In genomic region chr7:38215734-38216670, GRCh38 we compare ENCODE assay signal across 8 cellular contexts.
DNase-seq lines count a peak whose midpoint lies in the region; ATAC-seq, FAIRE-seq and TF ChIP-seq lines count a peak whose summit lies in the region.

No MANE protein-coding gene starts in this region.

- peaks cover 12% of the 10 kb centered on the region; the same call in 1 of the 2 replicates for H3K36me3 ChIP-seq in OCI-LY1 (ENCODE audit: insufficient read depth, low read length)

- H3K9me3 Mint-ChIP-seq in nephron: no peaks in the 10 kb centered on the region

- H3K4me3 Mint-ChIP-seq in nephron: no peak overlapping the region

- TF ChIP-seq CTCF in OCI-LY1 (IDR thresholded peaks at IDR 0.05; ENCODE audit: low read length) (peak; percentile 99), nephron (IDR thresholded peaks at IDR 0.05; ENCODE audit: unreplicated experiment in 3 of 3) (peak; percentile 94 to 96 (median 95))

- ATAC-seq in GM21526 (IDR thresholded peaks at IDR 0.05; ENCODE audit: low FRiP score, unreplicated experiment): peak; percentile 89

- H3K4me2 ChIP-seq in OCI-LY1 (ENCODE audit: low read length): no peak overlapping the region

- H2AFZ ChIP-seq in OCI-LY1 (ENCODE audit: low read length): no peak overlapping the region

- peak; percentile 69 for FAIRE-seq in HTR-8/SVneo (lab: Jason Lieb, UNC)

- no peaks in the 10 kb centered on the region for H4K20me1 ChIP-seq in OCI-LY1 (ENCODE audit: insufficient read depth, low read length)

- no peak overlapping the region for H3K27ac ChIP-seq in OCI-LY1 (ENCODE audit: low read depth, low read length, poor library complexity, severe bottlenecking)

- DNase-seq in DMS114 treated with DMSO at 0.1 percent for 48 hours (lab: John Stamatoyannopoulos, UW; ENCODE audit: unreplicated experiment) (peak; percentile 20), HTR-8/SVneo (ENCODE audit: insufficient read length, low spot score) (peak; percentile 77), activated T-cell treated with anti-CD3 and anti-CD28 coated beads for 24 hours (ENCODE audit: low read depth) (peak; percentile 66), fibroblast of gingiva (ENCODE audit: low read depth) (peak; percentile 84)
- peak; percentile 62 for DNase-seq in stimulated activated naive CD4-positive, alpha-beta T cell treated with Interleukin-2 at 50 U/mL for 16 hours (lab: John Stamatoyannopoulos, UW)

- H3K27ac Mint-ChIP-seq in nephron: peak overlapping the region; percentile 74 to 94 (median 86)

- H3K4me3 ChIP-seq in OCI-LY1 (ENCODE audit: low read depth, low read length, poor library complexity, severe bottlenecking): no peak overlapping the region

- no peak overlapping the region for H3K9ac ChIP-seq in OCI-LY1 (ENCODE audit: low read length)

- peaks cover 40% of the 10 kb centered on the region for H3K36me3 Mint-ChIP-seq in nephron (ENCODE audit: low read depth)

- peaks cover 23% of the 10 kb centered on the region for H3K4me1 Mint-ChIP-seq in nephron

- no peaks in the 10 kb centered on the region for H3K27me3 ChIP-seq in OCI-LY1 (ENCODE audit: insufficient read depth, low read length)

- H3K9me2 ChIP-seq in OCI-LY1 (ENCODE audit: low read depth, low read length): no peaks in the 10 kb centered on the region

- no peaks in the 10 kb centered on the region for H3K79me2 ChIP-seq in OCI-LY1 (ENCODE audit: insufficient read depth, low read length)

- H3K27me3 Mint-ChIP-seq in nephron (ENCODE audit: low read depth): no peaks in the 10 kb centered on the region

- peaks cover 4% of the 10 kb centered on the region for H3K4me1 ChIP-seq in OCI-LY1 (ENCODE audit: insufficient read depth, low read length, severe bottlenecking)

- H3F3A ChIP-seq in OCI-LY1 (ENCODE audit: insufficient read depth, low read length): no peaks in the 10 kb centered on the region

- H3K9me3 ChIP-seq in OCI-LY1 (ENCODE audit: low read length): no peaks in the 10 kb centered on the region

Comparison
In these comparisons a context has a peak if more than half of its experiments do, and no peak if none do; other contexts are left out.
1. DNase-seq: peak in every context shown above with its lines; median percentile 84 in fibroblast of gingiva; 77 in HTR-8/SVneo; 66 in activated T-cell treated with anti-CD3 and anti-CD28 coated beads for 24 hours; 62 in stimulated activated naive CD4-positive, alpha-beta T cell treated with Interleukin-2 at 50 U/mL for 16 hours; 20 in DMS114 treated with DMSO at 0.1 percent for 48 hours.